Comparison of ENCODE assay signal across 17 cellular contexts in genomic region chr5:6176294-6176693, GRCh38.
"Had no signal": no experiment of that assay in that cellular context is flagged by ENCODE, and none has a peak within 500 bp of the region (broad histone marks: within the 10 kb centered on the region; RNA-seq: fewer than 3 reads in every experiment).

No MANE protein-coding gene starts in this region.

- DNase-seq: cortex of kidney; effector memory CD4-positive, alpha-beta T cell; kidney; left ventricle myocardium inferior; mesenchymal stem cell; psoas muscle; right lobe of liver; spleen; stimulated activated CD4-positive, alpha-beta T cell treated with anti-CD3 and anti-CD28 coated beads, Interleukin-1b, Interleukin-23, amount 100 ng/mL, for 48 hours; stimulated activated naive B cell treated with anti-CD40 and anti-IgM and Interleukin-4, amounts not matched to agents 10 μg/mL and 1 μg/mL and 100 μg/mL, for 72 hours had no signal

- H3K27me3 ChIP-seq: gastroesophageal sphincter, right lobe of liver, tibial nerve had no signal

- H3K4me3 ChIP-seq: gastroesophageal sphincter, left ventricle myocardium inferior, psoas muscle, right lobe of liver, spleen, tibial nerve had no signal

- H3K36me3 ChIP-seq: gastroesophageal sphincter, left ventricle myocardium inferior, right lobe of liver, spleen, tibial nerve had no signal

- H3K9me3 Mint-ChIP-seq: activated naive CD4-positive, alpha-beta T cell treated with anti-CD3 and anti-CD28 coated beads, Interleukin-2, amount 50 U/mL, for 24 hours; activated T-helper 2 cell treated with anti-CD3 and anti-CD28 coated beads, Interferon-gamma antibody, Interleukin-2, Interleukin-4, amounts not matched to agents 10 μg/mL and 5 μg/mL and 100 μg/mL, durations not matched to agents 14 hours and 24 hours and 36 hours had no signal

- H3K4me3 Mint-ChIP-seq: activated naive CD4-positive, alpha-beta T cell treated with anti-CD3 and anti-CD28 coated beads, Interleukin-2, amount 50 U/mL, for 24 hours; natural killer cell treated with Interleukin-12 subunit alpha and Interleukin-12 subunit beta and Interleukin-15 and Interleukin-18, amount 100 ng/mL, for 72 hours; stimulated activated naive B cell treated with anti-CD40 and anti-IgM and Interleukin-4, amounts not matched to agents 10 μg/mL and 1 μg/mL and 100 μg/mL, for 72 hours had no signal

- H3K27ac Mint-ChIP-seq: activated naive CD4-positive, alpha-beta T cell treated with anti-CD3 and anti-CD28 coated beads, Interleukin-2, amount 50 U/mL, for 24 hours; activated T-helper 2 cell treated with anti-CD3 and anti-CD28 coated beads, Interferon-gamma antibody, Interleukin-2, Interleukin-4, amounts not matched to agents 10 μg/mL and 5 μg/mL and 100 μg/mL, durations not matched to agents 14 hours and 24 hours and 36 hours; natural killer cell treated with Interleukin-12 subunit alpha and Interleukin-12 subunit beta and Interleukin-15 and Interleukin-18, amount 100 ng/mL, for 72 hours; stimulated activated naive B cell treated with anti-CD40 and anti-IgM and Interleukin-4, amounts not matched to agents 10 μg/mL and 1 μg/mL and 100 μg/mL, for 72 hours had no signal

- H3K36me3 Mint-ChIP-seq: activated naive CD4-positive, alpha-beta T cell treated with anti-CD3 and anti-CD28 coated beads, Interleukin-2, amount 50 U/mL, for 24 hours; natural killer cell treated with Interleukin-12 subunit alpha and Interleukin-12 subunit beta and Interleukin-15 and Interleukin-18, amount 100 ng/mL, for 72 hours; stimulated activated naive B cell treated with anti-CD40 and anti-IgM and Interleukin-4, amounts not matched to agents 10 μg/mL and 1 μg/mL and 100 μg/mL, for 72 hours had no signal

- H3K27ac ChIP-seq: epithelial cell of prostate, gastroesophageal sphincter, left ventricle myocardium inferior, psoas muscle, right lobe of liver, spleen, tibial nerve had no signal

- H3K4me1 Mint-ChIP-seq: activated naive CD4-positive, alpha-beta T cell treated with anti-CD3 and anti-CD28 coated beads, Interleukin-2, amount 50 U/mL, for 24 hours; stimulated activated naive B cell treated with anti-CD40 and anti-IgM and Interleukin-4, amounts not matched to agents 10 μg/mL and 1 μg/mL and 100 μg/mL, for 72 hours had no signal

- H3K27me3 Mint-ChIP-seq: natural killer cell treated with Interleukin-12 subunit alpha and Interleukin-12 subunit beta and Interleukin-15 and Interleukin-18, amount 100 ng/mL, for 72 hours had no signal

- ATAC-seq: activated CD4-positive, CD25-positive, alpha-beta regulatory T cell treated with anti-CD3 and anti-CD28 coated beads, Interleukin-2, amount 50 U/mL, for 24 hours; gastroesophageal sphincter; natural killer cell treated with Interleukin-12 subunit alpha and Interleukin-12 subunit beta and Interleukin-15 and Interleukin-18, amount 100 ng/mL, for 72 hours; psoas muscle; stimulated activated naive B cell treated with anti-CD40 and anti-IgM and Interleukin-4, amounts not matched to agents 10 μg/mL and 1 μg/mL and 100 μg/mL, for 72 hours had no signal

- H3K4me1 ChIP-seq: gastroesophageal sphincter, left ventricle myocardium inferior, psoas muscle, right lobe of liver, spleen, tibial nerve had no signal

- H3K9me3 ChIP-seq: gastroesophageal sphincter, left ventricle myocardium inferior, psoas muscle, right lobe of liver, spleen, tibial nerve had no signal
